9 cellular contexts compared by ENCODE assay signal in genomic region chr9:123225374-123225813, GRCh38. TPM values are rescaled to one million over a fixed set of nuclear protein-coding genes. Genes with fewer than 3 reads are reported as not detected.
A peak's percentile ranks its signal among the peaks of the same experiment; 100 is the strongest.
DNase-seq lines count a peak whose midpoint lies in the region; ATAC-seq and TF ChIP-seq lines count a peak whose summit lies in the region.
"Had no signal": no experiment of that assay in that cellular context is flagged by ENCODE, and none has a peak within 500 bp of the region (broad histone marks: within the 10 kb centered on the region; RNA-seq: fewer than 3 reads in every experiment).

No MANE protein-coding gene starts in this region.

- TF ChIP-seq CTCF in OCI-LY1 (IDR thresholded peaks at IDR 0.05; ENCODE audit: low read length): peak; percentile 77
- peak in 7 of 11 experiments; percentile 25 to 50 (median 35) for TF ChIP-seq CTCF in spleen (IDR thresholded peaks at IDR 0.05 in 8 of 11, conservative IDR thresholded peaks at IDR 0.05 in 3 of 11)

- H4K20me1 ChIP-seq in OCI-LY1 (ENCODE audit: insufficient read depth, low read length): no peaks in the 10 kb centered on the region

- peak overlapping the region; percentile 94 for H3K27ac Mint-ChIP-seq in activated T-helper 17 cell treated with anti-CD3 and anti-CD28 coated beads, Interleukin-2, amount 50 U/mL, for 72 hours

- no peaks in the 10 kb centered on the region for H3K9me3 Mint-ChIP-seq in activated T-helper 17 cell treated with anti-CD3 and anti-CD28 coated beads, Interleukin-2, amount 50 U/mL, for 72 hours

- H3F3A ChIP-seq in OCI-LY1 (ENCODE audit: insufficient read depth, low read length): 0 out of 2 replicates have a peak, but pooled peaks cover 5% of the 10 kb centered on the region

- no peak for TF ChIP-seq POLR2A in spleen (IDR thresholded peaks at IDR 0.05)

- H3K4me3 Mint-ChIP-seq in activated T-helper 17 cell treated with anti-CD3 and anti-CD28 coated beads, Interleukin-2, amount 50 U/mL, for 72 hours: peak overlapping the region; percentile 72

- no peak overlapping the region for H2AFZ ChIP-seq in OCI-LY1 (ENCODE audit: low read length)

- H3K4me3 ChIP-seq in OCI-LY1 (ENCODE audit: low read depth, low read length, poor library complexity, severe bottlenecking): no peak overlapping the region
- no peak overlapping the region for H3K4me3 ChIP-seq in spleen
- H3K4me3 ChIP-seq: SJSA1 had no signal

- peak; percentile 96 for ATAC-seq in GM18511 (IDR thresholded peaks at IDR 0.05; ENCODE audit: unreplicated experiment)
- ATAC-seq in HG02970 (IDR thresholded peaks at IDR 0.05; ENCODE audit: low FRiP score, unreplicated experiment): peak; percentile 90
- ATAC-seq in activated T-helper 17 cell treated with anti-CD3 and anti-CD28 coated beads, Interleukin-2, amount 50 U/mL, for 72 hours (replicated peaks): peak; percentile 91

- H3K9me3 ChIP-seq in OCI-LY1 (ENCODE audit: low read length) (no peaks in the 10 kb centered on the region), spleen (no peaks in the 10 kb centered on the region)
- H3K9me3 ChIP-seq: SJSA1 had no signal

- no peaks in the 10 kb centered on the region for H3K27me3 ChIP-seq in OCI-LY1 (ENCODE audit: insufficient read depth, low read length)
- no peaks in the 10 kb centered on the region for H3K27me3 ChIP-seq in spleen (replicated peaks in 1 of 7)
- H3K27me3 ChIP-seq: SJSA1 had no signal

- intact Hi-C loops in spleen (cut with DNase I; ENCODE audit: low total_unique reads): no loop called here

- H3K36me3 ChIP-seq in OCI-LY1 (ENCODE audit: insufficient read depth, low read length) (peaks cover 49% of the 10 kb centered on the region; the same call in 1 of the 2 replicates), spleen (no peaks in the 10 kb centered on the region)
- H3K36me3 ChIP-seq: SJSA1 had no signal

- WGBS in spleen, 5 donors: 6 to 23% (median 18%) methylated on average over 4 of the region's 4 CpGs

- no peak overlapping the region for H3K4me2 ChIP-seq in OCI-LY1 (ENCODE audit: low read length)

- peaks cover 24% of the 10 kb centered on the region for H3K4me1 Mint-ChIP-seq in activated T-helper 17 cell treated with anti-CD3 and anti-CD28 coated beads, Interleukin-2, amount 50 U/mL, for 72 hours

- peak; percentile 15 to 28 for DNase-seq in AML-193 (lab: John Stamatoyannopoulos, UW)
- DNase-seq in glomerular visceral epithelial cell (ENCODE audit: extremely low spot score): peak; percentile 77
- no peak for DNase-seq in spleen
- no peak for DNase-seq in NCI-H345 treated with DMSO at 0.1 percent for 48 hours (lab: John Stamatoyannopoulos, UW; ENCODE audit: unreplicated experiment)

- H3K27me3 Mint-ChIP-seq in activated T-helper 17 cell treated with anti-CD3 and anti-CD28 coated beads, Interleukin-2, amount 50 U/mL, for 72 hours: no peaks in the 10 kb centered on the region

- peaks cover 6% of the 10 kb centered on the region for H3K36me3 Mint-ChIP-seq in activated T-helper 17 cell treated with anti-CD3 and anti-CD28 coated beads, Interleukin-2, amount 50 U/mL, for 72 hours (ENCODE audit: low read depth)

- peaks cover 70% of the 10 kb centered on the region for H3K4me1 ChIP-seq in OCI-LY1 (ENCODE audit: insufficient read depth, low read length, severe bottlenecking)
- H3K4me1 ChIP-seq in spleen: peaks cover 0 to 74% (median 21%) of the 10 kb centered on the region in 6 donors
- H3K4me1 ChIP-seq: SJSA1 had no signal

- peaks cover 92% of the 10 kb centered on the region for H3K79me2 ChIP-seq in OCI-LY1 (ENCODE audit: insufficient read depth, low read length)

- H3K9ac ChIP-seq in OCI-LY1 (ENCODE audit: low read length): no peak overlapping the region

- H3K27ac ChIP-seq in OCI-LY1 (ENCODE audit: low read depth, low read length, poor library complexity, severe bottlenecking) (peak overlapping the region; percentile 44), spleen (peak overlapping the region in 3 of 8 donors; percentile 7 to 52 (median 17))
- H3K27ac ChIP-seq: SJSA1 had no signal

- no peaks in the 10 kb centered on the region for H3K9me2 ChIP-seq in OCI-LY1 (ENCODE audit: low read depth, low read length)

RNA-seq across cellular contexts. Expression of gene STRBP, which starts 43.0 kb away (rescaled TPM):
- total RNA-seq in activated T-helper 17 cell treated with anti-CD3 and anti-CD28 coated beads, Interleukin-2, amount 50 U/mL, for 72 hours: 10 to 100 TPM; 30.1 to 42.5 TPM
- 10 to 100 TPM; 23.8 to 48.4 (median 36.8) TPM for total RNA-seq in spleen
- polyA plus RNA-seq in spleen: 10 to 100 TPM; 30.9 to 57.1 (median 36.5) TPM

Comparison
In these comparisons a context has a peak if more than half of its experiments do, and no peak if none do; other contexts are left out.
1. DNase-seq: peak in AML-193 (2 of 2) and glomerular visceral epithelial cell (single experiment); none in spleen (single experiment) and NCI-H345 treated with DMSO at 0.1 percent for 48 hours (single experiment).
2. Peak in every context shown above with its lines, with median percentiles within 50 percentile points of each other: ATAC-seq.